Comparison of ENCODE assay signal across 1 cellular context in genomic region chr11:1202776-1203504, GRCh38.
TF ChIP-seq lines count a peak whose summit lies in the region.

No MANE protein-coding gene starts in this region.

TF ChIP-seq in GM12878, 131 proteins besides CTCF, POLR2A, EP300 and RAD21 (continued from another document):
- TF ChIP-seq CEBPZ (IDR thresholded peaks at IDR 0.05; ENCODE audit: low read depth, low read length), result no peak
- no peak for TF ChIP-seq SKIL (IDR thresholded peaks at IDR 0.05; ENCODE audit: low read depth, poor library complexity, severe bottlenecking)
- no peak for TF ChIP-seq ZNF687 (IDR thresholded peaks at IDR 0.05)
- TF ChIP-seq KDM1A (IDR thresholded peaks at IDR 0.05; ENCODE audit: borderline replicate concordance), result no peak
- TF ChIP-seq HCFC1 (IDR thresholded peaks at IDR 0.05; ENCODE audit: low read length), result no peak
- TF ChIP-seq EZH2 (IDR thresholded peaks at IDR 0.05; ENCODE audit: borderline replicate concordance, control insufficient read depth, low read depth, low read length), result no peak
- no peak for TF ChIP-seq PBX3 (IDR thresholded peaks at IDR 0.05; ENCODE audit: insufficient replicate concordance, low read depth, low read length)
- no peak for TF ChIP-seq ATF7 (IDR thresholded peaks at IDR 0.05; ENCODE audit: low read depth)
- no peak for TF ChIP-seq MLLT1 (IDR thresholded peaks at IDR 0.05)
- TF ChIP-seq ZBTB4 (CRISPR knock-in tag; IDR thresholded peaks at IDR 0.05), result no peak
- no peak for TF ChIP-seq POLR2AphosphoS5 (IDR thresholded peaks at IDR 0.05; ENCODE audit: low read length)
- TF ChIP-seq CHD1 (IDR thresholded peaks at IDR 0.05; ENCODE audit: low read depth, low read length), result no peak
- no peak for TF ChIP-seq NR2C2 (IDR thresholded peaks at IDR 0.05; ENCODE audit: borderline replicate concordance, control insufficient read depth, insufficient read length, low read depth)
- TF ChIP-seq WRNIP1 (IDR thresholded peaks at IDR 0.05; ENCODE audit: borderline replicate concordance, low read depth, low read length), result no peak
- no peak for TF ChIP-seq NKRF (conservative IDR thresholded peaks at IDR 0.05)
- no peak for TF ChIP-seq NRF1 (conservative IDR thresholded peaks at IDR 0.05; ENCODE audit: low read depth, low read length)
- TF ChIP-seq CBX3 (IDR thresholded peaks at IDR 0.05; ENCODE audit: borderline replicate concordance, low read depth), result no peak
- TF ChIP-seq ZBED1 (IDR thresholded peaks at IDR 0.05; ENCODE audit: borderline replicate concordance), result no peak
- no peak for TF ChIP-seq ZNF622 (IDR thresholded peaks at IDR 0.05)
- TF ChIP-seq ZNF24 (IDR thresholded peaks at IDR 0.05), result peak; percentile 31; the same call in 1 of the 2 replicates
- TF ChIP-seq BHLHE40 (IDR thresholded peaks at IDR 0.05; ENCODE audit: borderline replicate concordance in 1 of 2, low read depth in 2 of 2, low read length in 1 of 2), result peak in 1 of 2 experiments; percentile 54; a peak in 1 of 4 replicates
- peak; percentile 59; the same call in 1 of the 2 replicates for TF ChIP-seq YY1 (IDR thresholded peaks at IDR 0.05; ENCODE audit: low read depth, low read length)
- TF ChIP-seq BCLAF1 (IDR thresholded peaks at IDR 0.05), result no peak
